1 cellular context compared by ENCODE assay signal in the genomic region with DNA sequence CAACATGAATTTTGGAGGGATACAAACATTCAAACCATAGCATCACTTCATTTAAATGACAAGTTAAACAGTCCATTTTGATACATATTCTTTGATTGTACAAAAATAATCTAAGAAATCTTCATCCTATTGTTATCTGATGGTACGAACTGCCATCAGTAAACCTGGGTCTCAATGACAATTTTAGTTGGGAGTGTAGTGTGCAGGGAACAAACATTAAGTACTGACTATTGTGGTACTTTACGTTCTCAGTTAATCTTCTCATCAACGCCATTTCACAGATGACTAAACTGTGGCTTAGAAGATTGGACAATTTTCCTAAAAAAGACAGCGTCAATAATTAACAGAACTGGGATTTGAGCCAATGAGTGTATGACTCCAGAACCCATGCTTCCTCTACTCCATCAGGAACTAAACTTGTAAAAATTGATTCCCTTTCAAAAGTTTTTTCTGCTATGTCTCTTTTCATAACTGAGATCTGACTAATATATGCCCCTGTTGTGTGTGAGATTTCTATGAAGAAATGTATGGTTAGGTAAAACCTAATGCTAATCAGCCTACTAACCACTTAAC.
A peak's percentile ranks its signal among the peaks of the same experiment; 100 is the strongest.
TF ChIP-seq lines count a peak whose summit lies in the region.

No MANE protein-coding gene starts in this region.

TF ChIP-seq in A549, 52 proteins besides CTCF, POLR2A, EP300 and RAD21:
- TF ChIP-seq HDAC2 (IDR thresholded peaks at IDR 0.05) (0 out of 2 replicates have a peak, but pooled peaks have one; percentile 52), KDM1A (IDR thresholded peaks at IDR 0.05; ENCODE audit: low read depth) (no peak; the same call in 1 of the 2 replicates)
TF ChIP-seq in A549: peak in this region for 1.
